24 cellular contexts compared by ENCODE assay signal in genomic region chr22:41147722-41148121, GRCh38. TPM values are rescaled to one million over a fixed set of nuclear protein-coding genes. Genes with fewer than 3 reads are reported as not detected.
DNase-seq lines count a peak whose midpoint lies in the region; ATAC-seq, FAIRE-seq and TF ChIP-seq lines count a peak whose summit lies in the region.
"Had no signal": no experiment of that assay in that cellular context is flagged by ENCODE, and none has a peak within 500 bp of the region (broad histone marks: within the 10 kb centered on the region; RNA-seq: fewer than 3 reads in every experiment).

No MANE protein-coding gene starts in this region.

- ATAC-seq in SK-N-SH treated with all-trans-retinoic acid at 6 μM for 48 hours, result no peak
- no peak for ATAC-seq in GM12878
- no peak for ATAC-seq in memory B cell (ENCODE audit: low read depth)
- no peak for ATAC-seq in GM21717 (IDR thresholded peaks at IDR 0.05; ENCODE audit: unreplicated experiment)

- no peak for FAIRE-seq in GM12878 (lab: Jason Lieb, UNC)
- FAIRE-seq: G401.6, GM19239 had no signal

- peaks cover 31% of the 10 kb centered on the region for H3K36me3 Mint-ChIP-seq in memory B cell

- no peak overlapping the region for H3K4me3 ChIP-seq in SK-N-SH (ENCODE audit: low read depth in 2 of 2, low read length in 1 of 2)
- no peak overlapping the region for H3K4me3 ChIP-seq in H7 (ENCODE audit: insufficient read depth, low read depth, low read length)
- H3K4me3 ChIP-seq in GM12878, result no peak overlapping the region
- H3K4me3 ChIP-seq: MG63, PC-9 had no signal

- H3K36me3 ChIP-seq in SK-N-SH (replicated peaks in 1 of 2; ENCODE audit: control insufficient read depth in 1 of 2, insufficient read depth in 2 of 2, low read length in 1 of 2) (peaks cover 37 to 58% of the 10 kb centered on the region in 2 experiments), H7 (replicated peaks; ENCODE audit: control insufficient read depth, insufficient read depth, low read length) (peaks cover 54% of the 10 kb centered on the region), GM12878 (ENCODE audit: control insufficient read depth in 2 of 2, insufficient read depth in 2 of 2, low read length in 1 of 2) (peaks cover 15 to 48% of the 10 kb centered on the region in 2 experiments)

- intact Hi-C loops in GM12878 (cut with micrococcal nuclease; ENCODE audit: unreplicated experiment), result no loop called here

- H3K27me3 ChIP-seq in SK-N-SH (ENCODE audit: insufficient read depth) (no peaks in the 10 kb centered on the region), H7 (ENCODE audit: control insufficient read depth, insufficient read depth, low read length) (no peaks in the 10 kb centered on the region), GM12878 (replicated peaks in 1 of 2; ENCODE audit: control insufficient read depth in 2 of 2, insufficient read depth in 2 of 2, low read length in 1 of 2) (no peaks in the 10 kb centered on the region)
- H3K27me3 ChIP-seq: MG63 had no signal

- H3K9ac ChIP-seq in SK-N-SH (no peak overlapping the region), GM12878 (ENCODE audit: control insufficient read depth, insufficient read depth, low read length) (no peak overlapping the region)

- H3K4me1 Mint-ChIP-seq in memory B cell, result no peaks in the 10 kb centered on the region
- H3K4me1 Mint-ChIP-seq: B cell had no signal

- no peaks in the 10 kb centered on the region for H3F3A ChIP-seq in SK-N-SH (replicated peaks; ENCODE audit: insufficient read depth)

- H3K4me1 ChIP-seq in SK-N-SH (ENCODE audit: control insufficient read depth in 1 of 2, insufficient read depth in 2 of 2, low read depth in 1 of 2, low read length in 1 of 2) (no peaks in the 10 kb centered on the region), GM12878 (ENCODE audit: control insufficient read depth, insufficient read depth, low read length) (no peaks in the 10 kb centered on the region)
- H3K4me1 ChIP-seq: Caco-2 had no signal

- no peak overlapping the region for H2AFZ ChIP-seq in SK-N-SH (ENCODE audit: low read depth)
- H2AFZ ChIP-seq in GM12878 (ENCODE audit: control insufficient read depth, low read depth, low read length), result no peak overlapping the region
- H2AFZ ChIP-seq: PC-9 had no signal

- TF ChIP-seq EP300 in SK-N-SH (IDR thresholded peaks at IDR 0.05; ENCODE audit: borderline replicate concordance in 1 of 2, low read depth in 1 of 2, low read length in 1 of 2), result no peak
- no peak for TF ChIP-seq EP300 in GM12878 (IDR thresholded peaks at IDR 0.05; ENCODE audit: borderline replicate concordance in 1 of 2, control insufficient read depth in 1 of 2, low read depth in 2 of 2, low read length in 2 of 2)

- BruUV-seq in GM12878 (replicated peaks; lab: Mats Ljungman, UMichigan), result no TSS peak

- H4K20me1 ChIP-seq in SK-N-SH (ENCODE audit: insufficient read depth) (no peaks in the 10 kb centered on the region), GM12878 (ENCODE audit: control insufficient read depth, insufficient read depth) (no peaks in the 10 kb centered on the region)

- RAD21 ChIA-PET in GM12878 (lab: Charles Lee; ENCODE audit: unreplicated experiment), result no interaction called here

- no peaks in the 10 kb centered on the region for H3K27me3 Mint-ChIP-seq in memory B cell
- H3K27me3 Mint-ChIP-seq: B cell; CD4-positive, alpha-beta T cell; IgD-negative memory B cell had no signal

- H3K4me2 ChIP-seq in SK-N-SH (no peak overlapping the region), GM12878 (ENCODE audit: control insufficient read depth, insufficient read depth) (no peak overlapping the region)
- H3K4me2 ChIP-seq: PC-9 had no signal

- TF ChIP-seq CTCF in SK-N-SH (IDR thresholded peaks at IDR 0.05), result no peak
- no peak for TF ChIP-seq CTCF in GM12878 (IDR thresholded peaks at IDR 0.05 in 2 of 3, conservative IDR thresholded peaks at IDR 0.05 in 1 of 3; ENCODE audit: control insufficient read depth in 2 of 3, extremely low read depth in 1 of 3, insufficient read depth in 1 of 3, low read depth in 3 of 3, low read length in 3 of 3)

- H3K9me2 ChIP-seq in SK-N-SH, result no peaks in the 10 kb centered on the region

- TF ChIP-seq POLR2A in GM12878 (IDR thresholded peaks at IDR 0.05; ENCODE audit: low read depth, low read length), result no peak

- SMC1A ChIA-PET in GM12878 (lab: Charles Lee; ENCODE audit: uncharacterized antibody, unreplicated experiment), result interaction anchor here (1.0 kb wide), 1 partner anchor 17 kb away, joined by 3 read pairs; no protein-coding TSS in a partner anchor

- CTCF ChIA-PET in SK-N-SH (lab: Yijun Ruan, JAX), result no interaction called here
- CTCF ChIA-PET in GM12878 (lab: Yijun Ruan, JAX), result interaction anchor here (1.1 kb wide), 2 partner anchors 225 to 226 kb away, joined by 4 read pairs; no protein-coding TSS in a partner anchor

- no peak overlapping the region for H3K4me3 Mint-ChIP-seq in memory B cell
- H3K4me3 Mint-ChIP-seq: B cell; CD4-positive, alpha-beta T cell; IgD-negative memory B cell had no signal

- H3K9me3 Mint-ChIP-seq in memory B cell, result no peaks in the 10 kb centered on the region
- H3K9me3 Mint-ChIP-seq: CD4-positive, alpha-beta T cell; IgD-negative memory B cell had no signal

- peak overlapping the region; percentile 45 for H3K27ac Mint-ChIP-seq in memory B cell
- H3K27ac Mint-ChIP-seq: B cell; CD4-positive, alpha-beta T cell; IgD-negative memory B cell had no signal

- TF ChIP-seq RAD21 in SK-N-SH (IDR thresholded peaks at IDR 0.05; ENCODE audit: low read length) (no peak), GM12878 (IDR thresholded peaks at IDR 0.05; ENCODE audit: insufficient read depth, low read depth, low read length) (no peak)

- H3K9me3 ChIP-seq in SK-N-SH, result no peaks in the 10 kb centered on the region
- H3K9me3 ChIP-seq in GM12878 (replicated peaks; ENCODE audit: control insufficient read depth, insufficient read depth, low read length), result no peaks in the 10 kb centered on the region
- H3K9me3 ChIP-seq: Caco-2, MG63 had no signal

- H3K27ac ChIP-seq in SK-N-SH (ENCODE audit: low read depth in 2 of 2, low read length in 1 of 2), result no peak overlapping the region
- H3K27ac ChIP-seq in GM12878 (ENCODE audit: control insufficient read depth, insufficient read depth), result no peak overlapping the region
- H3K27ac ChIP-seq: 22Rv1, PC-9 had no signal

- 90% methylated on average over 5 of the region's 5 CpGs for WGBS in SK-N-SH (ENCODE audit: low lambda C conversion rate)
- 98% methylated on average over 5 of the region's 5 CpGs for WGBS in GM12878 (ENCODE audit: insufficient coverage, insufficient replicate concordance, low lambda C conversion rate, missing lambda C conversion rate)

- in situ Hi-C loops in GM12878 (cut with MboI), result no loop called here

- POLR2A ChIA-PET in SK-N-SH (lab: Yijun Ruan, JAX), result no interaction called here
- POLR2A ChIA-PET in GM12878 (lab: Charles Lee), result interaction anchor here (0.7 kb wide), 1 partner anchor 137 kb away, joined by 3 read pairs; no protein-coding TSS in a partner anchor

- DNase-seq in SK-N-SH (no peak), H7 (peak; percentile 30), GM12878 (ENCODE audit: low read depth, low spot score) (no peak), memory B cell (ENCODE audit: low spot score in 2 of 2) (no peak), AG20443 (ENCODE audit: low spot score) (no peak), retina (no peak)
- DNase-seq: Caco-2; CD4-positive, alpha-beta T cell; GOT3; Kasumi-1; MG63; NCI-H1048; NCI-H1436; NCI-H2029 treated with DMSO at 0.1 percent for 48 hours; NCI-H2171; NCI-H526; PC-9 had no signal

- H3K79me2 ChIP-seq in SK-N-SH (ENCODE audit: insufficient read depth), result no peaks in the 10 kb centered on the region
- no peaks in the 10 kb centered on the region for H3K79me2 ChIP-seq in GM12878 (ENCODE audit: control insufficient read depth, insufficient read depth, low read length)

RNA-seq across cellular contexts. Expression of gene EP300, which starts 55.3 kb away (rescaled TPM):
- polyA plus RNA-seq in SK-N-SH (2012; rRNA removed), result 6.2 and 7.1 TPM in 2 replicates
- polyA plus RNA-seq in SK-N-SH (2012; cell fraction: cytosol; rRNA removed), result 5.5 and 5.8 TPM in 2 replicates
- polyA plus RNA-seq in SK-N-SH (2012; cell fraction: nucleus; rRNA removed), result 16.9 and 22.0 TPM in 2 replicates
- total RNA-seq in H7 (2014; rRNA removed; shearing (Covaris generic)), result 32.8 and 60.0 TPM in 2 replicates
- total RNA-seq in GM12878 (2013; cell fraction: nucleolus; rRNA removed), result 306 and 349 TPM in 2 replicates
- 19.6 and 25.3 TPM in 2 replicates for total RNA-seq in GM12878 (2014; rRNA removed)
- total RNA-seq in GM12878 (2014; rRNA removed; fragmentation: Illumina TruSeq; extraction: Trizol), result 18.2 and 19.0 TPM in 2 replicates
- total RNA-seq in GM12878 (2021), result 46.8 and 48.5 TPM in 2 replicates
- 25.8 TPM for polyA plus RNA-seq in GM12878 (2011; ENCODE audit: low read depth)
- 9.6 and 14.0 TPM in 2 replicates for polyA plus RNA-seq in GM12878 (2011; rRNA removed)
- polyA plus RNA-seq in GM12878 (2011; cell fraction: cytosol; rRNA removed), result 14.3 and 23.6 TPM in 2 replicates
- 37.0 and 54.4 TPM in 2 replicates for polyA plus RNA-seq in GM12878 (2011; cell fraction: nucleus; rRNA removed)
- polyA plus RNA-seq in GM12878 (2012), result 25.2 and 26.1 TPM in 2 replicates
- polyA plus RNA-seq in GM12878 (2014; fragmentation: Illumina TruSeq; extraction: Trizol), result 38.8 and 55.7 TPM in 2 replicates
- polyA plus RNA-seq in GM12878 (2014; fragmentation: Nextera tagmentation; extraction: Ambion mirVana), result 10 to 100 TPM in 1 of 2 experiments, 1 to 10 TPM in 1; 5.5 to 11.6 TPM
- 23.0 and 23.2 TPM in 2 replicates for polyA plus RNA-seq in GM12878 (2014; rRNA removed)
- polyA plus RNA-seq in GM12878 (2016; fragmentation: Nextera tagmentation; extraction: Ambion mirVana), result 10 to 100 TPM; 24.0 to 25.2 TPM
- 65.7 and 111 TPM in 2 replicates for polyA minus RNA-seq in GM12878 (2011; rRNA and poly(A)+ RNA removed)
- 26.5 and 45.7 TPM in 2 replicates for polyA minus RNA-seq in GM12878 (2011; cell fraction: cytosol; rRNA and poly(A)+ RNA removed)
- polyA minus RNA-seq in GM12878 (2011; cell fraction: nucleus; rRNA and poly(A)+ RNA removed), result 52.8 and 84.3 TPM in 2 replicates

RNA-seq across cellular contexts. Expression of gene L3MBTL2, which starts 57.4 kb away (rescaled TPM):
- polyA plus RNA-seq in SK-N-SH (2012; rRNA removed), result 11.8 and 13.3 TPM in 2 replicates
- polyA plus RNA-seq in SK-N-SH (2012; cell fraction: cytosol; rRNA removed), result 9.0 and 9.7 TPM in 2 replicates
- polyA plus RNA-seq in SK-N-SH (2012; cell fraction: nucleus; rRNA removed), result 17.0 and 21.0 TPM in 2 replicates
- 19.8 and 20.9 TPM in 2 replicates for total RNA-seq in H7 (2014; rRNA removed; shearing (Covaris generic))
- 23.7 and 27.9 TPM in 2 replicates for total RNA-seq in GM12878 (2013; cell fraction: nucleolus; rRNA removed)
- total RNA-seq in GM12878 (2014; rRNA removed), result 28.5 and 31.3 TPM in 2 replicates
- 23.9 and 25.3 TPM in 2 replicates for total RNA-seq in GM12878 (2014; rRNA removed; fragmentation: Illumina TruSeq; extraction: Trizol)
- total RNA-seq in GM12878 (2021), result 31.6 and 32.9 TPM in 2 replicates
- 9.0 TPM for polyA plus RNA-seq in GM12878 (2011; ENCODE audit: low read depth)
- polyA plus RNA-seq in GM12878 (2011; rRNA removed), result 14.8 and 27.9 TPM in 2 replicates
- polyA plus RNA-seq in GM12878 (2011; cell fraction: cytosol; rRNA removed), result 30.5 and 36.3 TPM in 2 replicates
- 46.5 and 61.6 TPM in 2 replicates for polyA plus RNA-seq in GM12878 (2011; cell fraction: nucleus; rRNA removed)
- 15.2 and 16.3 TPM in 2 replicates for polyA plus RNA-seq in GM12878 (2012)
- 23.2 and 27.5 TPM in 2 replicates for polyA plus RNA-seq in GM12878 (2014; fragmentation: Illumina TruSeq; extraction: Trizol)
- 10 to 100 TPM; 13.2 to 17.6 TPM for polyA plus RNA-seq in GM12878 (2014; fragmentation: Nextera tagmentation; extraction: Ambion mirVana)
- 32.6 and 33.9 TPM in 2 replicates for polyA plus RNA-seq in GM12878 (2014; rRNA removed)
- polyA plus RNA-seq in GM12878 (2016; fragmentation: Nextera tagmentation; extraction: Ambion mirVana), result 10 to 100 TPM; 35.7 to 37.6 TPM
- polyA minus RNA-seq in GM12878 (2011; rRNA and poly(A)+ RNA removed), result 32.8 and 38.0 TPM in 2 replicates
- polyA minus RNA-seq in GM12878 (2011; cell fraction: cytosol; rRNA and poly(A)+ RNA removed), result 10.6 and 11.0 TPM in 2 replicates
- 9.1 and 18.8 TPM in 2 replicates for polyA minus RNA-seq in GM12878 (2011; cell fraction: nucleus; rRNA and poly(A)+ RNA removed)

Comparison
In these comparisons a context has a peak if more than half of its experiments do, and no peak if none do; other contexts are left out.
1. Of the 26 proteins assayed by ChIP-seq in both GM12878 and SK-N-SH: peak only in GM12878: none; only in SK-N-SH: none; in both: REST; in neither: 25.